8 cellular contexts compared by ENCODE assay signal in genomic region chr1:8870605-8871538, GRCh38. TPM values are rescaled to one million over a fixed set of nuclear protein-coding genes. Genes with fewer than 3 reads are reported as not detected.
DNase-seq lines count a peak whose midpoint lies in the region; ATAC-seq and TF ChIP-seq lines count a peak whose summit lies in the region.

No MANE protein-coding gene starts in this region.

- peak overlapping the region; percentile 22; the same call in 1 of the 2 replicates for H3K27ac ChIP-seq in DND-41 (ENCODE audit: low read length)

- no peaks in the 10 kb centered on the region for H3K9me3 Mint-ChIP-seq in central memory CD8-positive, alpha-beta T cell
- no peaks in the 10 kb centered on the region for H3K9me3 Mint-ChIP-seq in mesothelial cell of epicardium

- ATAC-seq in DND-41 (ENCODE audit: insufficient read depth, low read depth) (no peak), GM19397 (IDR thresholded peaks at IDR 0.05; ENCODE audit: unreplicated experiment) (no peak), HG02763 (IDR thresholded peaks at IDR 0.05; ENCODE audit: unreplicated experiment) (no peak)
- ATAC-seq in central memory CD8-positive, alpha-beta T cell (replicated peaks; ENCODE audit: extremely low read depth, poor library complexity, severe bottlenecking) = no peak

- peaks cover 63% of the 10 kb centered on the region for H3K4me1 ChIP-seq in DND-41 (ENCODE audit: insufficient read depth, low read length)

- no peak overlapping the region for H2AFZ ChIP-seq in DND-41 (ENCODE audit: low read depth, low read length)

- H3K9me3 ChIP-seq in DND-41 (ENCODE audit: insufficient read depth, low read length, severe bottlenecking) = no peaks in the 10 kb centered on the region

- H3K27me3 Mint-ChIP-seq in central memory CD8-positive, alpha-beta T cell = no peaks in the 10 kb centered on the region
- H3K27me3 Mint-ChIP-seq in mesothelial cell of epicardium (ENCODE audit: low read depth) = no peaks in the 10 kb centered on the region

- peak overlapping the region; percentile 76 for H3K27ac Mint-ChIP-seq in central memory CD8-positive, alpha-beta T cell (ENCODE audit: low read depth)
- H3K27ac Mint-ChIP-seq in mesothelial cell of epicardium = peak overlapping the region; percentile 28

- H3K9ac ChIP-seq in DND-41 (ENCODE audit: low read depth, low read length) = peak overlapping the region; percentile 97; the same call in 1 of the 2 replicates

- H3K4me1 Mint-ChIP-seq in central memory CD8-positive, alpha-beta T cell = peaks cover 53% of the 10 kb centered on the region
- H3K4me1 Mint-ChIP-seq in mesothelial cell of epicardium = peaks cover 47% of the 10 kb centered on the region

- DNase-seq in DND-41 = no peak
- peak; percentile 61 for DNase-seq in NOMO-1 treated with DMSO at 0.1 percent for 48 hours (lab: John Stamatoyannopoulos, UW; ENCODE audit: unreplicated experiment)
- DNase-seq in central memory CD8-positive, alpha-beta T cell (ENCODE audit: low spot score in 2 of 2) = no peak
- no peak for DNase-seq in mesothelial cell of epicardium (ENCODE audit: low spot score in 2 of 2, unreplicated experiment in 2 of 2)
- DNase-seq in T-helper 9 cell = no peak
- no peak for DNase-seq in NCI-H2171 (lab: John Stamatoyannopoulos, UW)

- peaks cover 71% of the 10 kb centered on the region for H3K36me3 Mint-ChIP-seq in central memory CD8-positive, alpha-beta T cell (ENCODE audit: insufficient read depth)
- peaks cover 57% of the 10 kb centered on the region for H3K36me3 Mint-ChIP-seq in mesothelial cell of epicardium

- peak overlapping the region; percentile 69 for H3K4me2 ChIP-seq in DND-41 (ENCODE audit: insufficient read depth, low read length)

- H3K36me3 ChIP-seq in DND-41 (ENCODE audit: insufficient read depth, low read length) = peaks cover 99% of the 10 kb centered on the region

- H3K4me3 ChIP-seq in DND-41 (ENCODE audit: low read depth in 1 of 2, low read length in 2 of 2) = peak overlapping the region in 1 of 2 experiments; percentile 41; a peak in 2 of 4 replicates

- peaks cover 91% of the 10 kb centered on the region for H4K20me1 ChIP-seq in DND-41 (ENCODE audit: insufficient read depth, low read length)

- peaks cover 98% of the 10 kb centered on the region for H3K79me2 ChIP-seq in DND-41 (ENCODE audit: insufficient read depth, low read length)

- no peak for TF ChIP-seq CTCF in DND-41 (IDR thresholded peaks at IDR 0.05; ENCODE audit: borderline replicate concordance, extremely low read depth, low read length, poor library complexity, severe bottlenecking)
- TF ChIP-seq CTCF in mesothelial cell of epicardium (IDR thresholded peaks at IDR 0.05; ENCODE audit: unreplicated experiment) = no peak

- no peak overlapping the region for H3K4me3 Mint-ChIP-seq in central memory CD8-positive, alpha-beta T cell
- H3K4me3 Mint-ChIP-seq in mesothelial cell of epicardium = no peak overlapping the region

- H3K27me3 ChIP-seq in DND-41 (ENCODE audit: insufficient read depth, low read length, poor library complexity) = no peaks in the 10 kb centered on the region

RNA-seq across cellular contexts. Expression of gene ENO1, which starts 7.6 kb away (rescaled TPM):
- total RNA-seq in mesothelial cell of epicardium = 1,024 to 1,067 TPM (median 1,030 TPM) in 3 replicates

RNA-seq across cellular contexts. Expression of gene RERE, which starts 53.4 kb away (rescaled TPM):
- total RNA-seq in mesothelial cell of epicardium = 177 to 187 TPM (median 187 TPM) in 3 replicates
